Comparison of ENCODE assay signal across 16 cellular contexts in the genomic region with DNA sequence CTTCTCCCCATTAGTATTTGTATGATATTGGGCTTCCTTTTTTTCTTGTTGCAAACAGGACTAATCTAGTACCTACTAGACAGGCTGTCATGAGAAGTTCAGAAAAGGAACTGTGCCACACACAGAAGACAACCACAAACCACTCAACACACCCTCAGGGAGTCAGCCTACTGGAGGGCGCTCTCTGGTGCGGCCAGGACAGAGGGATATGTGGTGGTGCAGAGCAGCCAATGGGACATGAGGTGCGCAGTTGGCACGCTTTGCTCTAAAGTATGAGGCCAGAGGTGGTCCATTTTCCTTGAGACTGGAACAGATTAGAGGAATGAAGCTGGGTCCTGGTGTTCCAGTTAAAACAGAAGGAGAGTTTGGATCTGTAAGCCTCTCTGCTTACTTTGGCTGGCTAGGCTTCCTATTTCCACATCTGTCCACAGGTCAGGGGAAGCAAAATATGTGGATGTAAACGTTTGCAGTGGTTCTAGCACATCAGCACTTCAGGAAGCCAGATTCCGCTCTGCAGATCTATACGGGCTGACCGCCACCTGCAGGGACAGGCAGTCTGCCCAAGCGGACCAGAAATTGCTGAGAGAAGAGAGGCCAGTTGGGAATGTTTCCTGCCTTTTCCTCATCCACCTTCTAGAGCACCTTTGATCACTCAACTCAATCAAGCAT.
DNase-seq lines count a peak whose midpoint lies in the region; ATAC-seq and TF ChIP-seq lines count a peak whose summit lies in the region.
"Had no signal": no experiment of that assay in that cellular context is flagged by ENCODE, and none has a peak within 500 bp of the region (broad histone marks: within the 10 kb centered on the region; RNA-seq: fewer than 3 reads in every experiment).

No MANE protein-coding gene starts in this region.

- H3K27me3 Mint-ChIP-seq in naive thymus-derived CD4-positive, alpha-beta T cell: peaks cover 42 to 51% (median 43%) of the 10 kb centered on the region in 5 donors

- H3K4me1 Mint-ChIP-seq in naive thymus-derived CD4-positive, alpha-beta T cell: peaks cover 0 to 4% (median 0%) of the 10 kb centered on the region in 7 donors
- H3K4me1 Mint-ChIP-seq: CD4-positive, CD25-positive, alpha-beta regulatory T cell; natural killer cell had no signal

- WGBS in gastroesophageal sphincter (ENCODE audit: low coverage in 1 of 2), 2 donors: 67 to 71% methylated on average over 3 to 5 of the region's 9 CpGs
- 81% methylated on average over 6 of the region's 9 CpGs for WGBS in suprapubic skin

- DNase-seq in HuH-7 (ENCODE audit: low spot score) (peak; percentile 21), SKM-1 treated with dmso at 0.1 percent for 144 hours (lab: John Stamatoyannopoulos, UW; ENCODE audit: unreplicated experiment) (peak; percentile 89), suprapubic skin (ENCODE audit: low spot score in 2 of 2) (no peak), SHP77 treated with DMSO at 0.1 percent for 48 hours (lab: John Stamatoyannopoulos, UW) (no peak), 8988T (no peak)
- DNase-seq in naive thymus-derived CD4-positive, alpha-beta T cell: no peak
- DNase-seq: activated CD8-positive, alpha-beta T cell treated with anti-CD3 and anti-CD28 coated beads for 36 hours; CD4-positive, CD25-positive, alpha-beta regulatory T cell; central memory CD4-positive, alpha-beta T cell; GF-D8; HFFc6; natural killer cell; NCI-H1930; T-helper 2 cell had no signal

- H3K9me3 Mint-ChIP-seq in naive thymus-derived CD4-positive, alpha-beta T cell: no peaks in the 10 kb centered on the region
- H3K9me3 Mint-ChIP-seq: activated CD8-positive, alpha-beta T cell treated with anti-CD3 and anti-CD28 coated beads for 36 hours; HFFc6; natural killer cell had no signal

- no peak overlapping the region for H3K4me3 Mint-ChIP-seq in naive thymus-derived CD4-positive, alpha-beta T cell
- H3K4me3 Mint-ChIP-seq: activated CD8-positive, alpha-beta T cell treated with anti-CD3 and anti-CD28 coated beads for 36 hours; CD4-positive, CD25-positive, alpha-beta regulatory T cell; HFFc6; natural killer cell had no signal

- TF ChIP-seq POLR2A in gastroesophageal sphincter (IDR thresholded peaks at IDR 0.05): no peak
- no peak for TF ChIP-seq POLR2A in suprapubic skin (IDR thresholded peaks at IDR 0.05)

- no peaks in the 10 kb centered on the region for H3K36me3 Mint-ChIP-seq in naive thymus-derived CD4-positive, alpha-beta T cell
- H3K36me3 Mint-ChIP-seq: CD4-positive, CD25-positive, alpha-beta regulatory T cell; natural killer cell had no signal

- H3K4me1 ChIP-seq in gastroesophageal sphincter: peaks cover 3 to 21% (median 12%) of the 10 kb centered on the region in 3 donors
- H3K4me1 ChIP-seq in naive thymus-derived CD4-positive, alpha-beta T cell (ENCODE audit: control insufficient read depth in 2 of 2, insufficient read depth in 2 of 2, low read length in 2 of 2): no peaks in the 10 kb centered on the region
- peaks cover 9% of the 10 kb centered on the region for H3K4me1 ChIP-seq in suprapubic skin

- H3K27ac ChIP-seq in gastroesophageal sphincter (no peak overlapping the region), suprapubic skin (no peak overlapping the region)
- no peak overlapping the region for H3K27ac ChIP-seq in naive thymus-derived CD4-positive, alpha-beta T cell (ENCODE audit: low read depth, low read length)

- intact Hi-C loops in naive thymus-derived CD4-positive, alpha-beta T cell (cut with micrococcal nuclease): no loop called here

- H3K27me3 ChIP-seq in gastroesophageal sphincter: no peaks in the 10 kb centered on the region
- no peaks in the 10 kb centered on the region for H3K27me3 ChIP-seq in naive thymus-derived CD4-positive, alpha-beta T cell (ENCODE audit: control insufficient read depth in 2 of 2, insufficient read depth in 2 of 2, low read length in 2 of 2)
- no peaks in the 10 kb centered on the region for H3K27me3 ChIP-seq in suprapubic skin

- no peak overlapping the region for H3K27ac Mint-ChIP-seq in naive thymus-derived CD4-positive, alpha-beta T cell
- H3K27ac Mint-ChIP-seq: activated CD8-positive, alpha-beta T cell treated with anti-CD3 and anti-CD28 coated beads for 36 hours; CD4-positive, CD25-positive, alpha-beta regulatory T cell; HFFc6; natural killer cell had no signal

- H3K4me3 ChIP-seq in gastroesophageal sphincter (no peak overlapping the region), suprapubic skin (no peak overlapping the region)
- no peak overlapping the region for H3K4me3 ChIP-seq in naive thymus-derived CD4-positive, alpha-beta T cell (ENCODE audit: low read length)

- TF ChIP-seq EP300 in gastroesophageal sphincter (IDR thresholded peaks at IDR 0.05) (no peak), suprapubic skin (IDR thresholded peaks at IDR 0.05) (no peak)

- H3K36me3 ChIP-seq in gastroesophageal sphincter (no peaks in the 10 kb centered on the region), suprapubic skin (no peaks in the 10 kb centered on the region)
- no peaks in the 10 kb centered on the region for H3K36me3 ChIP-seq in naive thymus-derived CD4-positive, alpha-beta T cell (ENCODE audit: control insufficient read depth in 2 of 3, insufficient read depth in 3 of 3, low read length in 3 of 3)

- peak; percentile 39 for ATAC-seq in gastroesophageal sphincter
- peak; percentile 63 for ATAC-seq in naive thymus-derived CD4-positive, alpha-beta T cell
- no peak for ATAC-seq in GM19467 (IDR thresholded peaks at IDR 0.05; ENCODE audit: unreplicated experiment)
- ATAC-seq: activated CD8-positive, alpha-beta T cell treated with anti-CD3 and anti-CD28 coated beads for 36 hours; natural killer cell had no signal

- H3K9me3 ChIP-seq in gastroesophageal sphincter: no peaks in the 10 kb centered on the region
- H3K9me3 ChIP-seq in naive thymus-derived CD4-positive, alpha-beta T cell (ENCODE audit: control insufficient read depth in 2 of 3, low read length in 3 of 3): no peaks in the 10 kb centered on the region
- H3K9me3 ChIP-seq in suprapubic skin: no peaks in the 10 kb centered on the region

- CTCF ChIA-PET in naive thymus-derived CD4-positive, alpha-beta T cell (lab: Charles Lee): no interaction called here

- POLR2A ChIA-PET in naive thymus-derived CD4-positive, alpha-beta T cell (lab: Charles Lee): no interaction called here

- no peak for TF ChIP-seq CTCF in gastroesophageal sphincter (IDR thresholded peaks at IDR 0.05)
- no peak for TF ChIP-seq CTCF in suprapubic skin (IDR thresholded peaks at IDR 0.05)

Comparison
In these comparisons a context has a peak if more than half of its experiments do, and no peak if none do; other contexts are left out.
1. DNase-seq: peak in HuH-7 (single experiment) and SKM-1 treated with dmso at 0.1 percent for 144 hours (single experiment); none in naive thymus-derived CD4-positive, alpha-beta T cell (0 of 9), suprapubic skin (0 of 2), SHP77 treated with DMSO at 0.1 percent for 48 hours (single experiment) and 8988T (single experiment).